Comparison of ENCODE assay signal across 8 cellular contexts in genomic region chr4:182144621-182145359, GRCh38.
DNase-seq lines count a peak whose midpoint lies in the region; ATAC-seq lines count a peak whose summit lies in the region.

No MANE protein-coding gene starts in this region.

- no peaks in the 10 kb centered on the region for H3K9me3 Mint-ChIP-seq in activated T-cell treated with anti-CD3 and anti-CD28 coated beads, Interleukin-2, amount 50 U/mL, for 4 hours
- H3K9me3 Mint-ChIP-seq in naive thymus-derived CD4-positive, alpha-beta T cell = peaks cover 0 to 7% (median 0%) of the 10 kb centered on the region in 11 donors

- CTCF ChIA-PET in naive thymus-derived CD4-positive, alpha-beta T cell (lab: Charles Lee) = no interaction called here

- peaks cover 14% of the 10 kb centered on the region for H3K4me1 Mint-ChIP-seq in activated T-cell treated with anti-CD3 and anti-CD28 coated beads, Interleukin-2, amount 50 U/mL, for 4 hours (ENCODE audit: low read depth)
- H3K4me1 Mint-ChIP-seq in naive thymus-derived CD4-positive, alpha-beta T cell = peaks cover 0 to 26% (median 17%) of the 10 kb centered on the region in 7 donors

- H3K36me3 ChIP-seq in duodenal mucosa (ENCODE audit: control insufficient read depth in 1 of 2, insufficient read depth in 2 of 2, low read length in 2 of 2) = no peaks in the 10 kb centered on the region
- H3K36me3 ChIP-seq in naive thymus-derived CD4-positive, alpha-beta T cell (ENCODE audit: control insufficient read depth in 2 of 3, insufficient read depth in 3 of 3, low read length in 3 of 3) = no peaks in the 10 kb centered on the region

- H3K27me3 ChIP-seq in duodenal mucosa (ENCODE audit: control insufficient read depth in 1 of 2, insufficient read depth in 2 of 2, low read length in 2 of 2) = peaks cover 5 to 51% of the 10 kb centered on the region in 2 donors
- H3K27me3 ChIP-seq in naive thymus-derived CD4-positive, alpha-beta T cell (ENCODE audit: control insufficient read depth in 2 of 2, insufficient read depth in 2 of 2, low read length in 2 of 2) = peaks cover 0 to 7% of the 10 kb centered on the region in 2 donors

- H3K27ac ChIP-seq in duodenal mucosa (ENCODE audit: low read depth, low read length) = no peak overlapping the region
- H3K27ac ChIP-seq in naive thymus-derived CD4-positive, alpha-beta T cell (ENCODE audit: low read depth, low read length) = no peak overlapping the region

- POLR2A ChIA-PET in naive thymus-derived CD4-positive, alpha-beta T cell (lab: Charles Lee) = no interaction called here

- H3K9ac ChIP-seq in duodenal mucosa (ENCODE audit: low read depth in 1 of 2, low read length in 2 of 2) = no peak overlapping the region

- ATAC-seq in activated T-cell treated with anti-CD3 and anti-CD28 coated beads, Interleukin-2, amount 50 U/mL, for 4 hours = peak in 1 of 2 donors; percentile 31
- no peak for ATAC-seq in naive thymus-derived CD4-positive, alpha-beta T cell
- ATAC-seq in HG03025 (IDR thresholded peaks at IDR 0.05; ENCODE audit: low FRiP score, unreplicated experiment) = no peak

- H3K36me3 Mint-ChIP-seq in activated T-cell treated with anti-CD3 and anti-CD28 coated beads, Interleukin-2, amount 50 U/mL, for 4 hours (ENCODE audit: insufficient read depth) = no peaks in the 10 kb centered on the region
- H3K36me3 Mint-ChIP-seq in naive thymus-derived CD4-positive, alpha-beta T cell = peaks cover 0 to 7% (median 0%) of the 10 kb centered on the region in 5 donors

- peaks cover 63% of the 10 kb centered on the region for H3K27me3 Mint-ChIP-seq in activated T-cell treated with anti-CD3 and anti-CD28 coated beads, Interleukin-2, amount 50 U/mL, for 4 hours (ENCODE audit: low read depth)
- H3K27me3 Mint-ChIP-seq in naive thymus-derived CD4-positive, alpha-beta T cell = peaks cover 64 to 75% (median 65%) of the 10 kb centered on the region in 5 donors

- no peak for DNase-seq in activated T-cell treated with anti-CD3 and anti-CD28 coated beads, Interleukin-2, amount 50 U/mL, for 4 hours
- no peak for DNase-seq in activated T-cell treated with anti-CD3 and anti-CD28 coated beads for 4 hours
- DNase-seq in LHCN-M2 (ENCODE audit: low read depth) = peak; percentile 41
- DNase-seq in naive thymus-derived CD4-positive, alpha-beta T cell = no peak
- DNase-seq in DMS79 (lab: John Stamatoyannopoulos, UW) = no peak
- DNase-seq in RPMI8226 = no peak

- intact Hi-C loops in naive thymus-derived CD4-positive, alpha-beta T cell (cut with micrococcal nuclease) = loop anchor here in 1 of 2 donors (10.0 kb wide), 2 partner anchors 310 to 1760 kb away; partner anchors contain the start of gene STOX2

- peak overlapping the region in 1 of 9 donors; percentile 18 for H3K27ac Mint-ChIP-seq in naive thymus-derived CD4-positive, alpha-beta T cell

- H3K9me3 ChIP-seq in duodenal mucosa (ENCODE audit: control insufficient read depth in 1 of 2, low read length in 2 of 2) = no peaks in the 10 kb centered on the region
- H3K9me3 ChIP-seq in naive thymus-derived CD4-positive, alpha-beta T cell (ENCODE audit: control insufficient read depth in 2 of 3, low read length in 3 of 3) = no peaks in the 10 kb centered on the region

- peak overlapping the region; percentile 61 to 65 for H3K4me3 ChIP-seq in duodenal mucosa (ENCODE audit: low read depth in 1 of 2, low read length in 2 of 2)
- H3K4me3 ChIP-seq in naive thymus-derived CD4-positive, alpha-beta T cell (ENCODE audit: low read length) = no peak overlapping the region

- peaks cover 10% of the 10 kb centered on the region in 2 donors for H3K4me1 ChIP-seq in duodenal mucosa (ENCODE audit: control insufficient read depth in 1 of 2, insufficient read depth in 2 of 2, low read length in 2 of 2)
- no peaks in the 10 kb centered on the region for H3K4me1 ChIP-seq in naive thymus-derived CD4-positive, alpha-beta T cell (ENCODE audit: control insufficient read depth in 2 of 2, insufficient read depth in 2 of 2, low read length in 2 of 2)

- H3K4me3 Mint-ChIP-seq in activated T-cell treated with anti-CD3 and anti-CD28 coated beads, Interleukin-2, amount 50 U/mL, for 4 hours = peak overlapping the region; percentile 33
- H3K4me3 Mint-ChIP-seq in naive thymus-derived CD4-positive, alpha-beta T cell = peak overlapping the region; percentile 42 to 80 (median 72)
